In the genomic region with DNA sequence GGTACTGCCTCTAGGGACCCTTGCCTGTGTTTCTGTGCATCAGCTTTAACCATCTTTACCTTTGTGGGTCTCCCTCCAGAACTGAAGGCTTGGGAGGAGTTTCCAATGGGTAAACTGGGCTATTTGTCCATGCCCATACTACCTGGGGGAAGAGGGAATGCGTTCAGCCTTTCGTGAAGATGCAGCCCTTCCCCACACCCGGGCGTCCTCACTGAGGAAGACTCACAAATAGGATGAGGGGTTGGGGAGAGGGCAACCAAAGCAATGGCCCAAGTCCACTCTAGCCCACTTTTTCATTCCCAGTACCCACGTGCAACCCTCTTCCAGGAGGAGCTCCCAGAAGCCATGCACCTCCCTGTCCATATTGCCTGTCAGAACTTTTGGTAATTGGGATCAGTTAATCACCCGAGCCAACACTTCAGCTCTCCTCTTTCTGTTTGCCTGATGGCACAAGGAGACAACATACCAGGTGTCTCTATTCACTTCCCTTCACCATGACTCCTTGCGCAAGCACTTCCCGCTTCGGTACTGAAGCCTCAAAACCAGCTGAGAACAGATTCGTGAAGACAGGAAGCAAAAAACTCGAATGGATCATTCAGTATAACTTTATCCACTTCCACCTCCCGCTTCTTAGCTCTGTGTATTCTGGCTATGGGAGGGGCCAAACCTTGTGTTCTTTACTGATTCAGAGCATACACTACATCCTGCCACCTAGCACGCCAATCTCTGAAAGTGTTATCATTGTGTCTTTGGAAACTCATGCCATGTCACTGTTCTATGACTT, we compare ENCODE assay signal across 14 cellular contexts.
DNase-seq lines count a peak whose midpoint lies in the region; ATAC-seq and TF ChIP-seq lines count a peak whose summit lies in the region.
"Had no signal": no experiment of that assay in that cellular context is flagged by ENCODE, and none has a peak within 500 bp of the region (broad histone marks: within the 10 kb centered on the region; RNA-seq: fewer than 3 reads in every experiment).

No MANE protein-coding gene starts in this region.

- POLR2A ChIA-PET in activated CD4-positive, alpha-beta memory T cell treated with anti-CD3 and anti-CD28 coated beads for 36 hours (lab: Charles Lee) = no interaction called here

- H3K4me1 Mint-ChIP-seq in activated CD4-positive, alpha-beta memory T cell treated with anti-CD3 and anti-CD28 coated beads for 36 hours (ENCODE audit: low read depth) = peaks cover 16% of the 10 kb centered on the region
- H3K4me1 Mint-ChIP-seq in neural progenitor cell = peaks cover 16% of the 10 kb centered on the region

- no peaks in the 10 kb centered on the region for H3K36me3 ChIP-seq in neural progenitor cell
- H3K36me3 ChIP-seq: ascending aorta had no signal

- no peaks in the 10 kb centered on the region for H3K9me3 ChIP-seq in neural progenitor cell (ENCODE audit: low read depth)
- H3K9me3 ChIP-seq: ascending aorta had no signal

- H2AFZ ChIP-seq in neural progenitor cell (replicated peaks) = no peak overlapping the region

- no peak overlapping the region for H3K27ac ChIP-seq in neural progenitor cell
- H3K27ac ChIP-seq: ascending aorta had no signal

- no peaks in the 10 kb centered on the region for H3K27me3 Mint-ChIP-seq in activated CD4-positive, alpha-beta memory T cell treated with anti-CD3 and anti-CD28 coated beads for 36 hours
- H3K27me3 Mint-ChIP-seq in neural progenitor cell (ENCODE audit: insufficient read depth, low read depth) = peaks cover 3% of the 10 kb centered on the region

- TF ChIP-seq CTCF in neural progenitor cell (IDR thresholded peaks at IDR 0.05) = no peak

- no peak overlapping the region for H3K9ac ChIP-seq in neural progenitor cell

- H3K27me3 ChIP-seq in neural progenitor cell = no peaks in the 10 kb centered on the region
- H3K27me3 ChIP-seq: ascending aorta had no signal

- DNase-seq in activated CD4-positive, CD25-positive, alpha-beta regulatory T cell (lab: John Stamatoyannopoulos, UW) = no peak
- peak; percentile 34 for DNase-seq in activated CD4-positive, alpha-beta memory T cell treated with anti-CD3 and anti-CD28 coated beads for 36 hours
- DNase-seq in neural progenitor cell (ENCODE audit: low spot score) = no peak
- DNase-seq in dermis blood vessel endothelial cell = no peak
- DNase-seq in middle frontal gyrus (ENCODE audit: extremely low spot score, low spot score) = no peak
- no peak for DNase-seq in stimulated activated CD8-positive, alpha-beta memory T cell treated with anti-CD3 and anti-CD28 coated beads, Interleukin-4, amount 100 ng/mL, for 48 hours
- DNase-seq: left ventricle myocardium superior; NCI-H2227 treated with DMSO at 0.1 percent for 48 hours; SIG-M5; stimulated activated CD4-positive, alpha-beta T cell treated with anti-CD3 and anti-CD28 coated beads, Interleukin-4, amount 100 ng/mL, for 1 hour; substantia nigra had no signal

- no peak overlapping the region for H3K4me2 ChIP-seq in neural progenitor cell

- no peaks in the 10 kb centered on the region for H3K79me2 ChIP-seq in neural progenitor cell (ENCODE audit: low read depth)

- peak overlapping the region; percentile 27 for H3K4me3 Mint-ChIP-seq in activated CD4-positive, alpha-beta memory T cell treated with anti-CD3 and anti-CD28 coated beads for 36 hours
- H3K4me3 Mint-ChIP-seq in neural progenitor cell = no peak overlapping the region

- no peaks in the 10 kb centered on the region for H3K36me3 Mint-ChIP-seq in activated CD4-positive, alpha-beta memory T cell treated with anti-CD3 and anti-CD28 coated beads for 36 hours
- no peaks in the 10 kb centered on the region for H3K36me3 Mint-ChIP-seq in neural progenitor cell

- ATAC-seq in activated CD4-positive, CD25-positive, alpha-beta regulatory T cell treated with anti-CD3 and anti-CD28 coated beads, Interleukin-2, amount 50 U/mL, for 24 hours = peak; percentile 36 to 52
- ATAC-seq in HG03354 (IDR thresholded peaks at IDR 0.05; ENCODE audit: poor library complexity, severe bottlenecking, unreplicated experiment) = peak; percentile 43
- ATAC-seq: left ventricle myocardium superior had no signal

- H3K9me3 Mint-ChIP-seq in activated CD4-positive, alpha-beta memory T cell treated with anti-CD3 and anti-CD28 coated beads for 36 hours = no peaks in the 10 kb centered on the region
- H3K9me3 Mint-ChIP-seq in neural progenitor cell = no peaks in the 10 kb centered on the region

- CTCF ChIA-PET in activated CD4-positive, alpha-beta memory T cell treated with anti-CD3 and anti-CD28 coated beads for 36 hours (lab: Charles Lee) = interaction anchor here (0.7 to 1.0 kb wide), 3 partner anchors 12 to 221 kb away, joined by 3 to 4 read pairs (median 3); no protein-coding TSS in a partner anchor

- peaks cover 5% of the 10 kb centered on the region for H3F3A ChIP-seq in neural progenitor cell (ENCODE audit: low read depth)

- H4K20me1 ChIP-seq in neural progenitor cell (ENCODE audit: low read depth) = no peaks in the 10 kb centered on the region

- peaks cover 4% of the 10 kb centered on the region for H3K4me1 ChIP-seq in neural progenitor cell
- H3K4me1 ChIP-seq: ascending aorta had no signal

- peak overlapping the region; percentile 81 for H3K27ac Mint-ChIP-seq in activated CD4-positive, alpha-beta memory T cell treated with anti-CD3 and anti-CD28 coated beads for 36 hours
- peak overlapping the region; percentile 15 for H3K27ac Mint-ChIP-seq in neural progenitor cell

- no peak overlapping the region for H3K4me3 ChIP-seq in neural progenitor cell
- H3K4me3 ChIP-seq: ascending aorta had no signal

- intact Hi-C loops in activated CD4-positive, alpha-beta memory T cell treated with anti-CD3 and anti-CD28 coated beads for 36 hours (cut with micrococcal nuclease) = loop anchor here (5.0 kb wide), 1 partner anchor 36 kb away; no protein-coding TSS in a partner anchor
